11 cellular contexts compared by ENCODE assay signal in genomic region chr3:71537211-71537611, GRCh38. TPM values are rescaled to one million over a fixed set of nuclear protein-coding genes. Genes with fewer than 3 reads are reported as not detected.
DNase-seq lines count a peak whose midpoint lies in the region; ATAC-seq, FAIRE-seq and TF ChIP-seq lines count a peak whose summit lies in the region.
"Had no signal": no experiment of that assay in that cellular context is flagged by ENCODE, and none has a peak within 500 bp of the region (broad histone marks: within the 10 kb centered on the region; RNA-seq: fewer than 3 reads in every experiment).

No MANE protein-coding gene starts in this region.

- in situ Hi-C loops in Caki2 (cut with HindIII; ENCODE audit: low pct_unique_long_range_greater_than_20kb, low sequenced_read_pairs): no loop called here

- no peaks in the 10 kb centered on the region for H3K36me3 ChIP-seq in esophagus (ENCODE audit: control insufficient read depth in 2 of 2, insufficient read depth in 2 of 2, low read length in 1 of 2)
- H3K36me3 ChIP-seq: cardiac muscle cell had no signal

- ATAC-seq in omental fat pad (ENCODE audit: low FRiP score) (peak; percentile 85), HG03139 (IDR thresholded peaks at IDR 0.05; ENCODE audit: unreplicated experiment) (no peak), T-helper 17 cell (no peak)

- WGBS in esophagus, 2 donors: 30 to 58% methylated on average over 7 of the region's 7 CpGs

- H3K4me3 ChIP-seq in esophagus (ENCODE audit: low read depth in 1 of 2, low read length in 2 of 2): no peak overlapping the region
- H3K4me3 ChIP-seq: cardiac muscle cell, PC-9 had no signal

- H3K4me1 Mint-ChIP-seq in T-helper 17 cell: peaks cover 7% of the 10 kb centered on the region

- DNase-seq in Caki2 (ENCODE audit: low read depth): peak; percentile 92
- DNase-seq in RCC 7860 (ENCODE audit: low spot score): peak; percentile 95
- peak; percentile 54 for DNase-seq in omental fat pad (ENCODE audit: low spot score)
- no peak for DNase-seq in COLO829 (ENCODE audit: low spot score)
- no peak for DNase-seq in NCI-H2196 treated with DMSO at 0.1 percent for 48 hours (lab: John Stamatoyannopoulos, UW; ENCODE audit: unreplicated experiment)
- no peak for DNase-seq in T-helper 17 cell
- DNase-seq: activated CD4-positive, alpha-beta T cell treated with anti-CD3 and anti-CD28 coated beads, Interleukin-2, amount 50 U/mL, for 4 hours had no signal

- no peaks in the 10 kb centered on the region for H3K9me3 ChIP-seq in esophagus (ENCODE audit: control insufficient read depth in 2 of 2, insufficient read depth in 1 of 2, low read depth in 1 of 2, low read length in 1 of 2)
- H3K9me3 ChIP-seq in T-helper 17 cell (ENCODE audit: control insufficient read depth, low read length, poor library complexity, severe bottlenecking): no peaks in the 10 kb centered on the region

- peak; percentile 97 for FAIRE-seq in RCC 7860 (lab: Jason Lieb, UNC)

- no peak overlapping the region for H3K4me3 Mint-ChIP-seq in T-helper 17 cell

- no peak for TF ChIP-seq CTCF in omental fat pad (IDR thresholded peaks at IDR 0.05)

- H3K36me3 Mint-ChIP-seq in T-helper 17 cell (ENCODE audit: low read depth): peaks cover 2% of the 10 kb centered on the region

- no peaks in the 10 kb centered on the region for H3K27me3 Mint-ChIP-seq in T-helper 17 cell

- H3K27ac Mint-ChIP-seq in T-helper 17 cell: no peak overlapping the region

- peaks cover 3 to 9% of the 10 kb centered on the region in 2 donors for H3K4me1 ChIP-seq in esophagus (ENCODE audit: control insufficient read depth in 2 of 2, insufficient read depth in 2 of 2, low read length in 1 of 2)

- no peaks in the 10 kb centered on the region for H3K27me3 ChIP-seq in esophagus (ENCODE audit: control insufficient read depth in 1 of 2, insufficient read depth in 2 of 2, low read length in 2 of 2)
- H3K27me3 ChIP-seq: cardiac muscle cell had no signal

- peak overlapping the region; percentile 79 to 80 for H3K27ac ChIP-seq in esophagus (ENCODE audit: low read depth in 2 of 2, low read length in 1 of 2)
- H3K27ac ChIP-seq: cardiac muscle cell, PC-9 had no signal

RNA-seq across cellular contexts. Expression of gene FOXP1, which starts 46.3 kb away (rescaled TPM):
- 31.8 and 39.5 TPM in 2 replicates for total RNA-seq in Caki2 (2014; rRNA removed; shearing (Covaris generic); ENCODE audit: low replicate concordance)
- polyA plus RNA-seq in esophagus: 10 to 100 TPM; 10.7 to 20.4 TPM
- total RNA-seq in omental fat pad: 100 to 1,000 TPM in 1 of 4 donors, 10 to 100 TPM in 3; 72.4 to 128 (median 76.7) TPM
- total RNA-seq in T-helper 17 cell: 100 to 1,000 TPM; 377 to 395 TPM

Comparison
In these comparisons a context has a peak if more than half of its experiments do, and no peak if none do; other contexts are left out.
1. DNase-seq: peak in Caki2 (single experiment), RCC 7860 (single experiment) and omental fat pad (single experiment); none in COLO829 (single experiment), NCI-H2196 treated with DMSO at 0.1 percent for 48 hours (single experiment) and T-helper 17 cell (0 of 3).